ENCODE assay signal across 9 cellular contexts in the genomic region with DNA sequence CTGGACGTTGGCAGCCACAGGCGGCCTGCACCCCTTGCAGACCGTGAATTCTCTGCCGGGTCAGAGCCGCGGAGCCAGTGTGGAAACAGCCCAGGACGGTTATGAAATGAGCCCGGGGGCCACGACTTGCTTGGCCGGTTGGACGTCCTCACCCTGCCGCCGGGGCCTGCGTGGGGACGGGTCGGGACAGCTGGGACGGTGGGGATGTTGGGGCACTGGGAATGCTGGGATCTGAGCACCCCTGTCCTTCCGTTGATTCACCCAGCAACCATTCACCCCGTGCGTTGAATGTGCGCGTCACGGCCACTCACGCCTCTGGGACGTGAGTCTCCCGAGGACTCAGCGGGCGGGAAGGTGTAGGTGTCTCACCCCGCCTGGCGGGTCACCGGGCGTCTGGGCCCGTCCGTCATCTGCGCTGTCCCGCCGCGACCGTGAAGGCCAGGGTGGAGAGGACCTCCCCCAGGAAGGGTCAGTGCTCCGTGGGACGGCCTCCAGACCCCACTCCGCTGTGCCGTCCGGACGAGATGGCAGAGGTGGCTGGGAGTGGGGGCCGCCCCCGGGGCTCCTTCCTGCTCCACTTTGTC. TPM values are rescaled to one million over a fixed set of nuclear protein-coding genes. Genes with fewer than 3 reads are reported as not detected.
DNase-seq lines count a peak whose midpoint lies in the region; ATAC-seq and TF ChIP-seq lines count a peak whose summit lies in the region.
"Had no signal": no experiment of that assay in that cellular context is flagged by ENCODE, and none has a peak within 500 bp of the region (broad histone marks: within the 10 kb centered on the region; RNA-seq: fewer than 3 reads in every experiment).

No MANE protein-coding gene starts in this region.

- H3K4me3 ChIP-seq in right atrium auricular region, result peak overlapping the region; percentile 53 to 55
- H3K4me3 ChIP-seq in skeletal muscle tissue (ENCODE audit: low read length in 3 of 3), result peak overlapping the region; percentile 59 to 75 (median 69)

- no peak overlapping the region for H3K27ac Mint-ChIP-seq in activated CD8-positive, alpha-beta memory T cell treated with anti-CD3 and anti-CD28 coated beads, Interleukin-2, amount 10 ng/mL, durations not matched to agents 7 days and 5 days
- peak overlapping the region in 1 of 2 donors; percentile 72 for H3K27ac Mint-ChIP-seq in activated naive CD4-positive, alpha-beta T cell treated with anti-CD3 and anti-CD28 coated beads, Interleukin-2, amount 50 U/mL, for 72 hours

- H3K4me1 ChIP-seq in right atrium auricular region (peaks cover 0 to 19% of the 10 kb centered on the region in 2 donors), skeletal muscle tissue (ENCODE audit: control insufficient read depth in 3 of 3, insufficient read depth in 3 of 3, low read length in 3 of 3) (peaks cover 6 to 18% (median 12%) of the 10 kb centered on the region in 3 donors)

- no peaks in the 10 kb centered on the region for H3K36me3 Mint-ChIP-seq in activated CD8-positive, alpha-beta memory T cell treated with anti-CD3 and anti-CD28 coated beads, Interleukin-2, amount 10 ng/mL, durations not matched to agents 7 days and 5 days
- no peaks in the 10 kb centered on the region for H3K36me3 Mint-ChIP-seq in activated naive CD4-positive, alpha-beta T cell treated with anti-CD3 and anti-CD28 coated beads, Interleukin-2, amount 50 U/mL, for 72 hours

- no peaks in the 10 kb centered on the region for H3K9me3 Mint-ChIP-seq in activated CD8-positive, alpha-beta memory T cell treated with anti-CD3 and anti-CD28 coated beads, Interleukin-2, amount 10 ng/mL, durations not matched to agents 7 days and 5 days (ENCODE audit: low read depth)
- H3K9me3 Mint-ChIP-seq in activated naive CD4-positive, alpha-beta T cell treated with anti-CD3 and anti-CD28 coated beads, Interleukin-2, amount 50 U/mL, for 72 hours, result no peaks in the 10 kb centered on the region

- H3K4me1 Mint-ChIP-seq in activated CD8-positive, alpha-beta memory T cell treated with anti-CD3 and anti-CD28 coated beads, Interleukin-2, amount 10 ng/mL, durations not matched to agents 7 days and 5 days, result peaks cover 12% of the 10 kb centered on the region

- H3K27ac ChIP-seq in right atrium auricular region (peak overlapping the region in 1 of 2 donors; percentile 21), skeletal muscle tissue (ENCODE audit: low read depth, low read length) (no peak overlapping the region), caudate nucleus (ENCODE audit: low read depth, low read length) (no peak overlapping the region)

- CTCF ChIA-PET in activated CD8-positive, alpha-beta memory T cell treated with anti-CD3 and anti-CD28 coated beads, Interleukin-2, amount 10 ng/mL, durations not matched to agents 7 days and 5 days (lab: Charles Lee), result no interaction called here

- H3K9me3 ChIP-seq in right atrium auricular region (no peaks in the 10 kb centered on the region), skeletal muscle tissue (ENCODE audit: control insufficient read depth in 3 of 3, low read length in 3 of 3) (no peaks in the 10 kb centered on the region)

- no peak for TF ChIP-seq CTCF in right atrium auricular region (IDR thresholded peaks at IDR 0.05)

- H3K4me3 Mint-ChIP-seq in activated CD8-positive, alpha-beta memory T cell treated with anti-CD3 and anti-CD28 coated beads, Interleukin-2, amount 10 ng/mL, durations not matched to agents 7 days and 5 days, result peak overlapping the region; percentile 72

- H3K27me3 ChIP-seq in right atrium auricular region (no peaks in the 10 kb centered on the region), skeletal muscle tissue (ENCODE audit: control insufficient read depth in 3 of 3, insufficient read depth in 3 of 3, low read length in 3 of 3) (peaks cover 3 to 19% (median 7%) of the 10 kb centered on the region in 3 donors)

- no peaks in the 10 kb centered on the region for H3K36me3 ChIP-seq in right atrium auricular region
- H3K36me3 ChIP-seq in skeletal muscle tissue (ENCODE audit: control insufficient read depth in 3 of 3, insufficient read depth in 3 of 3, low read length in 3 of 3), result no peaks in the 10 kb centered on the region

- H3K9ac ChIP-seq in skeletal muscle tissue (ENCODE audit: low read depth in 1 of 3, low read length in 3 of 3), result peak overlapping the region in 2 of 3 donors; percentile 23 to 72

- no peak for DNase-seq in activated CD8-positive, alpha-beta memory T cell treated with anti-CD3 and anti-CD28 coated beads, Interleukin-2, amount 10 ng/mL, durations not matched to agents 7 days and 5 days
- DNase-seq in activated CD8-positive, alpha-beta memory T cell treated with anti-CD3 and anti-CD28 coated beads, Interleukin-2, amount 50 U/mL, for 4 hours, result no peak
- DNase-seq in activated naive CD4-positive, alpha-beta T cell treated with anti-CD3 and anti-CD28 coated beads, Interleukin-2, amount 50 U/mL, for 72 hours (ENCODE audit: low spot score in 2 of 2), result peak in 1 of 2 donors; percentile 15
- DNase-seq in right atrium auricular region (ENCODE audit: low spot score) (no peak), kidney glomerular epithelial cell (lab: John Stamatoyannopoulos, UW) (no peak), caudate nucleus (lab: John Stamatoyannopoulos, UW) (no peak)
- DNase-seq: DND-41 had no signal

- peak; percentile 52 for ATAC-seq in activated CD8-positive, alpha-beta memory T cell treated with anti-CD3 and anti-CD28 coated beads, Interleukin-2, amount 10 ng/mL, durations not matched to agents 7 days and 5 days
- ATAC-seq in HG03520 (IDR thresholded peaks at IDR 0.05; ENCODE audit: unreplicated experiment), result peak; percentile 33
- ATAC-seq in activated naive CD4-positive, alpha-beta T cell treated with anti-CD3 and anti-CD28 coated beads, Interleukin-2, amount 50 U/mL, for 72 hours, result peak; percentile 47 to 78

- H3K27me3 Mint-ChIP-seq in activated CD8-positive, alpha-beta memory T cell treated with anti-CD3 and anti-CD28 coated beads, Interleukin-2, amount 10 ng/mL, durations not matched to agents 7 days and 5 days, result peaks cover 7% of the 10 kb centered on the region

RNA-seq across cellular contexts. Expression of a gene that starts 4.5 kb away (rescaled TPM):
- total RNA-seq in activated CD8-positive, alpha-beta memory T cell treated with anti-CD3 and anti-CD28 coated beads, Interleukin-2, amount 10 ng/mL, durations not matched to agents 7 days and 5 days, result 10 to 100 TPM; 41.1 to 67.9 TPM
- total RNA-seq in activated naive CD4-positive, alpha-beta T cell treated with anti-CD3 and anti-CD28 coated beads, Interleukin-2, amount 50 U/mL, for 72 hours, result 100 to 1,000 TPM in 1 of 2 donors, 10 to 100 TPM in 1; 61.4 to 118 TPM
- 1 to 10 TPM; 2.2 to 3.0 TPM for total RNA-seq in right atrium auricular region
- 5.2 TPM for total RNA-seq in skeletal muscle tissue

RNA-seq across cellular contexts. Expression of a gene that starts 41.9 kb away (rescaled TPM):
- 10 to 100 TPM; 53.2 to 57.2 TPM for total RNA-seq in activated CD8-positive, alpha-beta memory T cell treated with anti-CD3 and anti-CD28 coated beads, Interleukin-2, amount 10 ng/mL, durations not matched to agents 7 days and 5 days
- total RNA-seq in activated naive CD4-positive, alpha-beta T cell treated with anti-CD3 and anti-CD28 coated beads, Interleukin-2, amount 50 U/mL, for 72 hours, result 10 to 100 TPM; 57.1 to 61.6 TPM
- total RNA-seq in right atrium auricular region, result 10 to 100 TPM; 44.6 to 52.1 TPM
- total RNA-seq in skeletal muscle tissue, result 30.8 TPM
